Comparison of ENCODE assay signal across 8 cellular contexts in the genomic region with DNA sequence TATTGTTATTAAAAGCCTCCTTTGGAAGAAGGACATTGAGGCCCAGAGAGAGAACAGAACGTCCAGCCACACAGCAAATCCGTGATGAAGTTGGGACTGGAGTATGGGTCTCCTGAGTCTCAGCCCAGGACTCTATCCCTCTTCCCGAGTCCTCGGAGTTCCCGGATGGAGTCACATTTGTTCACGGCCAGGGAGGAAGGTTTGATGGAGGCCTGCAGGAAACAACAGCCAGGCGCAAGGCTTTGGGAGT. TPM values are rescaled to one million over a fixed set of nuclear protein-coding genes. Genes with fewer than 3 reads are reported as not detected.
DNase-seq lines count a peak whose midpoint lies in the region; ATAC-seq, FAIRE-seq and TF ChIP-seq lines count a peak whose summit lies in the region.

No MANE protein-coding gene starts in this region.

- peak overlapping the region; percentile 94 for H3K4me2 ChIP-seq in OCI-LY3 (ENCODE audit: low read length)

- FAIRE-seq in GM12891 (lab: Jason Lieb, UNC) = no peak

- H3K27ac ChIP-seq in OCI-LY3 (ENCODE audit: low read length) = peak overlapping the region; percentile 76
- peak overlapping the region; percentile 61 to 90 for H3K27ac ChIP-seq in ovary

- TF ChIP-seq EP300 in ovary (IDR thresholded peaks at IDR 0.05) = no peak

- ATAC-seq in HG02852 (IDR thresholded peaks at IDR 0.05; ENCODE audit: unreplicated experiment) = no peak

- TF ChIP-seq POLR2A in ovary (IDR thresholded peaks at IDR 0.05) = no peak
- TF ChIP-seq POLR2A in GM12891 (IDR thresholded peaks at IDR 0.05; ENCODE audit: low read depth, low read length) = no peak

- DNase-seq in GM12865 (ENCODE audit: low read depth) = no peak
- DNase-seq in epithelial cell of proximal tubule (ENCODE audit: low read depth) = no peak
- DNase-seq in ovary = no peak
- DNase-seq in CD1c-positive myeloid dendritic cell (ENCODE audit: extremely low spot score) = no peak
- DNase-seq in ACHN = no peak
- no peak for DNase-seq in GM12891 (ENCODE audit: insufficient read length, low spot score)

- peaks cover 41% of the 10 kb centered on the region for H3K79me2 ChIP-seq in OCI-LY3 (ENCODE audit: low read length)

- no peaks in the 10 kb centered on the region for H3K27me3 ChIP-seq in OCI-LY3 (ENCODE audit: low read depth, low read length)
- no peaks in the 10 kb centered on the region for H3K27me3 ChIP-seq in ovary

- peaks cover 26% of the 10 kb centered on the region for H3K36me3 ChIP-seq in OCI-LY3 (replicated peaks; ENCODE audit: low read depth, low read length)
- H3K36me3 ChIP-seq in ovary = no peaks in the 10 kb centered on the region

- H3K4me3 ChIP-seq in GM12865 (ENCODE audit: low read depth, low read length) (peak overlapping the region; percentile 90), OCI-LY3 (ENCODE audit: low read length) (peak overlapping the region; percentile 94), epithelial cell of proximal tubule (ENCODE audit: low read depth, low read length) (peak overlapping the region; percentile 69), ovary (peak overlapping the region; percentile 80)

- H3K4me1 ChIP-seq in OCI-LY3 (ENCODE audit: low read length) (peaks cover 18% of the 10 kb centered on the region), ovary (ENCODE audit: insufficient read depth) (peaks cover 10% of the 10 kb centered on the region)

- no peak for TF ChIP-seq CTCF in GM12865 (IDR thresholded peaks at IDR 0.05; ENCODE audit: insufficient read depth, low read depth, low read length, missing control alignments)
- no peak for TF ChIP-seq CTCF in OCI-LY3 (IDR thresholded peaks at IDR 0.05; ENCODE audit: low read depth, low read length)
- TF ChIP-seq CTCF in epithelial cell of proximal tubule (conservative IDR thresholded peaks at IDR 0.05; ENCODE audit: low read depth, low read length) = no peak
- TF ChIP-seq CTCF in ovary (IDR thresholded peaks at IDR 0.05) = no peak

- no peaks in the 10 kb centered on the region for H3K9me3 ChIP-seq in OCI-LY3 (ENCODE audit: insufficient read depth, low read length)
- no peaks in the 10 kb centered on the region for H3K9me3 ChIP-seq in ovary

- peak overlapping the region; percentile 96 for H3K9ac ChIP-seq in OCI-LY3 (ENCODE audit: low read length)

- WGBS in ovary, 3 donors = 2 to 9% (median 4%) methylated on average over 7 of the region's 7 CpGs

- in situ Hi-C loops in ACHN (cut with HindIII; ENCODE audit: low pct_ligation_motif_present, low pct_unique_long_range_greater_than_20kb, low sequenced_read_pairs) = no loop called here

- no peaks in the 10 kb centered on the region; the same call in 1 of the 2 replicates for H4K20me1 ChIP-seq in OCI-LY3 (ENCODE audit: insufficient read depth, low read length)

- peak overlapping the region; percentile 56; the same call in 1 of the 2 replicates for H2AFZ ChIP-seq in OCI-LY3 (ENCODE audit: low read depth, low read length)

- intact Hi-C loops in ovary (cut with DNase I) = no loop called here

TF ChIP-seq in GM12891, 5 proteins besides CTCF, POLR2A, EP300 and RAD21:
- no peak for TF ChIP-seq SPI1 (IDR thresholded peaks at IDR 0.05; ENCODE audit: low read depth, low read length)
- no peak for TF ChIP-seq POU2F2 (IDR thresholded peaks at IDR 0.05; ENCODE audit: low read depth, low read length)
- no peak for TF ChIP-seq POLR2AphosphoS5 (IDR thresholded peaks at IDR 0.05; ENCODE audit: low read depth, low read length)
- TF ChIP-seq TAF1 (IDR thresholded peaks at IDR 0.05; ENCODE audit: low read depth, low read length) = no peak
- TF ChIP-seq PAX5 (IDR thresholded peaks at IDR 0.05; ENCODE audit: insufficient read depth, low read length, severe bottlenecking) = no peak

RNA-seq across cellular contexts. Expression of gene TXLNA, which starts 0.4 kb away (rescaled TPM):
- total RNA-seq in epithelial cell of proximal tubule = 32.9 and 62.7 TPM in 2 replicates
- total RNA-seq in ovary = 10 to 100 TPM; 24.3 to 71.9 (median 50.0) TPM
- 10 to 100 TPM; 23.9 to 33.2 TPM for polyA plus RNA-seq in ovary
- 31.7 TPM for polyA plus RNA-seq in GM12891 (2012; ENCODE audit: low read depth, missing spikeins)

RNA-seq across cellular contexts. Expression of gene CCDC28B, which starts 21.3 kb away (rescaled TPM):
- 11.9 and 14.1 TPM in 2 replicates for total RNA-seq in epithelial cell of proximal tubule
- total RNA-seq in ovary = 1 to 10 TPM; 3.2 to 9.4 (median 6.2) TPM
- polyA plus RNA-seq in ovary = 1 to 10 TPM; 2.3 to 6.8 TPM
- 128 TPM for polyA plus RNA-seq in GM12891 (2012; ENCODE audit: low read depth, missing spikeins)

RNA-seq across cellular contexts. Expression of gene IQCC, which starts 26.4 kb away (rescaled TPM):
- total RNA-seq in epithelial cell of proximal tubule (3.5 and 4.6 TPM in 2 replicates), ovary (1 to 10 TPM; 2.3 to 3.6 (median 2.6) TPM)
- 1 to 10 TPM; 2.3 to 4.7 TPM for polyA plus RNA-seq in ovary
- polyA plus RNA-seq in GM12891 (2012; ENCODE audit: low read depth, missing spikeins) = 2.1 TPM

RNA-seq across cellular contexts. Expression of gene DCDC2B, which starts 29.8 kb away (rescaled TPM):
- total RNA-seq in epithelial cell of proximal tubule = not detected in 2 replicates
- total RNA-seq in ovary = 10 to 100 TPM in 1 of 7 donors, 1 to 10 TPM in 1, under 1 TPM in 2, not detected in 3; 0.22 to 13.3 (median 0.99) TPM
- under 1 TPM in 1 of 2 donors, not detected in 1; 0.05 TPM for polyA plus RNA-seq in ovary
- polyA plus RNA-seq in GM12891 (2012; ENCODE audit: low read depth, missing spikeins) = 0.05 TPM

RNA-seq across cellular contexts. Expression of gene TMEM234, which starts 43.0 kb away (rescaled TPM):
- total RNA-seq in epithelial cell of proximal tubule = 12.2 and 14.4 TPM in 2 replicates
- total RNA-seq in ovary = 10 to 100 TPM; 11.6 to 34.6 (median 24.6) TPM
- polyA plus RNA-seq in ovary = 10 to 100 TPM in 1 of 2 donors, 1 to 10 TPM in 1; 9.4 to 13.8 TPM
- polyA plus RNA-seq in GM12891 (2012; ENCODE audit: low read depth, missing spikeins) = 10.9 TPM
